Comparison of ENCODE assay signal across 9 cellular contexts in the genomic region with DNA sequence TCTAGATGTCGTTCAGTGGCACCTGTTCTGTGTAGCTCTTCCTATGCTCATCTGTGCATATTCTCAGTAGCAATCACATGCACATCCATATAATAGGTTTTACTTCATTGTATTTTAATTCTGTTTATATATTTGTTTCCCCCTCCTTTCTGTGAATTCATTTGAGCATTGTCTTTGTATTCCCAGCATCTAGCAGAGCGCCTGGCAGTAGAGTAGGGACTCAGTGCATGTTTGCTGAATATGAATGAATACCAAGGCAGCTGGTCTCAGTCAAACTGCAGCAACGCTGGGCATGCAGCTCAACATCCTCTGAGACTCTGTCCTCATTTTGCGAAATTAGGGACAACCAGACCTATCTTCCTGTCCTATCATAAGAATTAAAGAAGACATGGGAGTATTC.
"Had no signal": no experiment of that assay in that cellular context is flagged by ENCODE, and none has a peak within 500 bp of the region (broad histone marks: within the 10 kb centered on the region; RNA-seq: fewer than 3 reads in every experiment).

No MANE protein-coding gene starts in this region.

- H3K27ac ChIP-seq: VCaP had no signal

- DNase-seq: activated CD4-positive, alpha-beta memory T cell treated with anti-CD3 and anti-CD28 coated beads, Interleukin-2, amount 10 ng/mL, durations not matched to agents 7 days and 5 days; activated CD8-positive, alpha-beta memory T cell treated with anti-CD3 and anti-CD28 coated beads, Interleukin-2, amount 50 U/mL, for 4 hours; activated naive CD4-positive, alpha-beta T cell; glutamatergic neuron; mesendoderm; Right ventricle myocardium superior; SK-N-SH; T-helper 1 cell had no signal
